ENCODE assay signal across 1 cellular context in the genomic region with DNA sequence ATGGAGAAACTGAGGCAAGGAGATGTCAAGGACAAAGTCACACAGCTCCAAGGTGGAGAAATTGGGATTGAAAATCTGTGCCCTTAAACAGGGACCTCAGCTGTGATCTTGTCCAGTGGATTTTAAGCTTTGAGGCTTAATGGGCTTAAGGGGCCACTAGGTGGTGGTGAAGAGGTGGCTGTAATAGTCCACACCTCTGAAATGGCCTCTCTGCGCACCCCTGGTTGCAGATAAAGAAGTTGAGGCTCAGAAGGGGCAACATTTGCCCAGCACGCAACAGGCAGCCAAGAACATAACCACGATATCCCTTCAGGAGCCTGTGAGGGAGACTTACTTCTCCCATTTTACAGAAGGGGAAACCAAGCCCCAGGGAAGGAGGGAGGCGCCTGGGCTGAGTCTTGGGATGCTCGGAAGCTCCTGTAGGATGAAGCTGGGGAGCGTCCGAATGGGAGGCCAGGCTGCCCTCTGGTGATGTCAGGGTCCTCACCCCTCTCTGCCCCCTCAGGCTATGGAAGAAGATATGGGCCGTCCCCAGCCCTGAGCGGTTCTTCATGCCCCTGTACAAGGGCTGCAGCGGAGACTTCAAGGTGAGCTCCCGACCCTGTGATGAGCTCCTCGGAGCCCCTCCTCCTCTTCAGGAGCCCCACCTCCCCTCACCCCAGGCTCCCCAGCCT.
TF ChIP-seq lines count a peak whose summit lies in the region.

No MANE protein-coding gene starts in this region.

TF ChIP-seq in HCT116, 20 proteins besides CTCF, POLR2A, EP300 and RAD21 (continued from another document):
- TF ChIP-seq, protein P1, sequence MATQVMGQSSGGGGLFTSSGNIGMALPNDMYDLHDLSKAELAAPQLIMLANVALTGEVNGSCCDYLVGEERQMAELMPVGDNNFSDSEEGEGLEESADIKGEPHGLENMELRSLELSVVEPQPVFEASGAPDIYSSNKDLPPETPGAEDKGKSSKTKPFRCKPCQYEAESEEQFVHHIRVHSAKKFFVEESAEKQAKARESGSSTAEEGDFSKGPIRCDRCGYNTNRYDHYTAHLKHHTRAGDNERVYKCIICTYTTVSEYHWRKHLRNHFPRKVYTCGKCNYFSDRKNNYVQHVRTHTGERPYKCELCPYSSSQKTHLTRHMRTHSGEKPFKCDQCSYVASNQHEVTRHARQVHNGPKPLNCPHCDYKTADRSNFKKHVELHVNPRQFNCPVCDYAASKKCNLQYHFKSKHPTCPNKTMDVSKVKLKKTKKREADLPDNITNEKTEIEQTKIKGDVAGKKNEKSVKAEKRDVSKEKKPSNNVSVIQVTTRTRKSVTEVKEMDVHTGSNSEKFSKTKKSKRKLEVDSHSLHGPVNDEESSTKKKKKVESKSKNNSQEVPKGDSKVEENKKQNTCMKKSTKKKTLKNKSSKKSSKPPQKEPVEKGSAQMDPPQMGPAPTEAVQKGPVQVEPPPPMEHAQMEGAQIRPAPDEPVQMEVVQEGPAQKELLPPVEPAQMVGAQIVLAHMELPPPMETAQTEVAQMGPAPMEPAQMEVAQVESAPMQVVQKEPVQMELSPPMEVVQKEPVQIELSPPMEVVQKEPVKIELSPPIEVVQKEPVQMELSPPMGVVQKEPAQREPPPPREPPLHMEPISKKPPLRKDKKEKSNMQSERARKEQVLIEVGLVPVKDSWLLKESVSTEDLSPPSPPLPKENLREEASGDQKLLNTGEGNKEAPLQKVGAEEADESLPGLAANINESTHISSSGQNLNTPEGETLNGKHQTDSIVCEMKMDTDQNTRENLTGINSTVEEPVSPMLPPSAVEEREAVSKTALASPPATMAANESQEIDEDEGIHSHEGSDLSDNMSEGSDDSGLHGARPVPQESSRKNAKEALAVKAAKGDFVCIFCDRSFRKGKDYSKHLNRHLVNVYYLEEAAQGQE (IDR thresholded peaks at IDR 0.05; ENCODE audit: low read depth): no peak
- TF ChIP-seq SIN3A (IDR thresholded peaks at IDR 0.05; ENCODE audit: low read depth): no peak
- no peak for TF ChIP-seq EGR1 (IDR thresholded peaks at IDR 0.05; ENCODE audit: low read depth)
- TF ChIP-seq POLR2AphosphoS5 (IDR thresholded peaks at IDR 0.05; ENCODE audit: low read depth, low read length): no peak
- TF ChIP-seq YY1 (IDR thresholded peaks at IDR 0.05; ENCODE audit: extremely low read depth, insufficient replicate concordance, low read depth, low read length): no peak
- no peak for TF ChIP-seq TCF7L2 (IDR thresholded peaks at IDR 0.05; ENCODE audit: borderline replicate concordance, extremely low read depth, insufficient read depth, insufficient read length)
- TF ChIP-seq EZH2 (IDR thresholded peaks at IDR 0.05): no peak
- no peak for TF ChIP-seq SP1 (IDR thresholded peaks at IDR 0.05; ENCODE audit: low read depth)
- TF ChIP-seq FOSL1 (IDR thresholded peaks at IDR 0.05; ENCODE audit: low read depth): no peak
- no peak for TF ChIP-seq EZH2phosphoT487 (IDR thresholded peaks at IDR 0.05; ENCODE audit: borderline replicate concordance)
- no peak for TF ChIP-seq JUND (IDR thresholded peaks at IDR 0.05)
- TF ChIP-seq, protein P2, sequence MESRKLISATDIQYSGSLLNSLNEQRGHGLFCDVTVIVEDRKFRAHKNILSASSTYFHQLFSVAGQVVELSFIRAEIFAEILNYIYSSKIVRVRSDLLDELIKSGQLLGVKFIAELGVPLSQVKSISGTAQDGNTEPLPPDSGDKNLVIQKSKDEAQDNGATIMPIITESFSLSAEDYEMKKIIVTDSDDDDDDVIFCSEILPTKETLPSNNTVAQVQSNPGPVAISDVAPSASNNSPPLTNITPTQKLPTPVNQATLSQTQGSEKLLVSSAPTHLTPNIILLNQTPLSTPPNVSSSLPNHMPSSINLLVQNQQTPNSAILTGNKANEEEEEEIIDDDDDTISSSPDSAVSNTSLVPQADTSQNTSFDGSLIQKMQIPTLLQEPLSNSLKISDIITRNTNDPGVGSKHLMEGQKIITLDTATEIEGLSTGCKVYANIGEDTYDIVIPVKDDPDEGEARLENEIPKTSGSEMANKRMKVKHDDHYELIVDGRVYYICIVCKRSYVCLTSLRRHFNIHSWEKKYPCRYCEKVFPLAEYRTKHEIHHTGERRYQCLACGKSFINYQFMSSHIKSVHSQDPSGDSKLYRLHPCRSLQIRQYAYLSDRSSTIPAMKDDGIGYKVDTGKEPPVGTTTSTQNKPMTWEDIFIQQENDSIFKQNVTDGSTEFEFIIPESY (IDR thresholded peaks at IDR 0.05; ENCODE audit: extremely low read depth, insufficient replicate concordance, low read length): no peak
- TF ChIP-seq SRF (IDR thresholded peaks at IDR 0.05; ENCODE audit: low read depth): no peak
